ENCODE assay signal across 1 cellular context in the genomic region with DNA sequence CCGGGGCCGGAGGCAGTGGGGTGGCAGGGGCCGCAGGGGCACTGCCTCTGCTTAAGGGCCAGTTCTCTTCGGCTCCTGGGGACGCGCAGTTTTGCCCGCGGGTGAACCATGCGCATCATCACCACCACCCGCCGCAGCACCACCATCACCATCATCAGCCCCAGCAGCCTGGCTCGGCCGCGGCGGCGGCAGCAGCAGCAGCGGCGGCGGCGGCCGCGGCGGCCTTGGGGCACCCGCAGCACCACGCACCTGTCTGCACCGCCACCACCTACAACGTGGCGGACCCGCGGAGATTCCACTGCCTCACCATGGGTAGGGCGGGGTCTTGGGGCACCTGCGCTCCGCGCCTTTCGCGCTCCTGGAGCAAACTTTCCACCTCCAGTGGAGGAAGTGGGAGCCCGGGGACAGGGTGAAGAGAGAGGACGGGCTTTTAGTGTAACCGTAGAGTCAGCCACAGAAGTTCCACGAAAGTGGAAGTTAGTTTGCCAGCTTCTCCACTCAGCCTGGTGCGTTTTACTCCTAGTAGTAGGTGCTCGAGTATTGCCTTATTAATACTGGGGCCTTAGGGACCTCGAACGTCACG.
A peak's percentile ranks its signal among the peaks of the same experiment; 100 is the strongest.
TF ChIP-seq lines count a peak whose summit lies in the region.

No MANE protein-coding gene starts in this region.

TF ChIP-seq in HepG2, 621 proteins besides CTCF, POLR2A, EP300 and RAD21:
- peak; percentile 80 for TF ChIP-seq EZH2 (conservative IDR thresholded peaks at IDR 0.05; ENCODE audit: low read depth, low read length)
- TF ChIP-seq, protein P1, sequence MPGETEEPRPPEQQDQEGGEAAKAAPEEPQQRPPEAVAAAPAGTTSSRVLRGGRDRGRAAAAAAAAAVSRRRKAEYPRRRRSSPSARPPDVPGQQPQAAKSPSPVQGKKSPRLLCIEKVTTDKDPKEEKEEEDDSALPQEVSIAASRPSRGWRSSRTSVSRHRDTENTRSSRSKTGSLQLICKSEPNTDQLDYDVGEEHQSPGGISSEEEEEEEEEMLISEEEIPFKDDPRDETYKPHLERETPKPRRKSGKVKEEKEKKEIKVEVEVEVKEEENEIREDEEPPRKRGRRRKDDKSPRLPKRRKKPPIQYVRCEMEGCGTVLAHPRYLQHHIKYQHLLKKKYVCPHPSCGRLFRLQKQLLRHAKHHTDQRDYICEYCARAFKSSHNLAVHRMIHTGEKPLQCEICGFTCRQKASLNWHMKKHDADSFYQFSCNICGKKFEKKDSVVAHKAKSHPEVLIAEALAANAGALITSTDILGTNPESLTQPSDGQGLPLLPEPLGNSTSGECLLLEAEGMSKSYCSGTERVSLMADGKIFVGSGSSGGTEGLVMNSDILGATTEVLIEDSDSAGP (CRISPR knock-in tag; IDR thresholded peaks at IDR 0.05; ENCODE audit: borderline replicate concordance): no peak
